ENCODE assay signal across 26 cellular contexts in genomic region chr15:66019377-66019776, GRCh38.
"Had no signal": no experiment of that assay in that cellular context is flagged by ENCODE, and none has a peak within 500 bp of the region (broad histone marks: within the 10 kb centered on the region; RNA-seq: fewer than 3 reads in every experiment).

No MANE protein-coding gene starts in this region.

- ATAC-seq: activated CD4-positive, alpha-beta T cell treated with anti-CD3 and anti-CD28 coated beads for 36 hours; activated naive CD4-positive, alpha-beta T cell treated with anti-CD3 and anti-CD28 coated beads, Interleukin-2, amount 50 U/mL, for 72 hours; activated T-cell treated with anti-CD3 and anti-CD28 coated beads, Interleukin-2, amount 50 U/mL, for 72 hours; gastrocnemius medialis; naive thymus-derived CD4-positive, alpha-beta T cell; psoas muscle had no signal

- H3K9ac ChIP-seq: parathyroid adenoma had no signal

- H2AFZ ChIP-seq: hepatocyte, parathyroid adenoma had no signal

- H3K4me2 ChIP-seq: hepatocyte, smooth muscle cell had no signal

- H3K9me3 ChIP-seq: colonic mucosa, gastrocnemius medialis, psoas muscle, suprapubic skin had no signal

- H3K4me1 Mint-ChIP-seq: activated CD4-positive, alpha-beta T cell treated with anti-CD3 and anti-CD28 coated beads for 36 hours; naive thymus-derived CD4-positive, alpha-beta T cell had no signal

- H3K79me2 ChIP-seq: hepatocyte, parathyroid adenoma had no signal

- H3K27ac ChIP-seq: cardiac muscle cell, colonic mucosa, gastrocnemius medialis, hepatocyte, parathyroid adenoma, psoas muscle, suprapubic skin, tibial nerve had no signal

- H3K9me3 Mint-ChIP-seq: activated naive CD4-positive, alpha-beta T cell treated with anti-CD3 and anti-CD28 coated beads, Interleukin-2, amount 50 U/mL, for 72 hours; activated T-cell treated with anti-CD3 and anti-CD28 coated beads, Interleukin-2, amount 50 U/mL, for 72 hours had no signal

- H3K4me1 ChIP-seq: colonic mucosa, gastrocnemius medialis, psoas muscle, suprapubic skin, tibial nerve had no signal

- DNase-seq: activated CD4-positive, alpha-beta T cell treated with anti-CD3 and anti-CD28 coated beads for 36 hours; activated CD4-positive, alpha-beta T cell treated with anti-CD3 and anti-CD28 coated beads, Interleukin-2, amount 50 U/mL, for 4 hours; activated CD4-positive, CD25-positive, alpha-beta regulatory T cell; activated naive CD4-positive, alpha-beta T cell; activated T-cell treated with anti-CD3 and anti-CD28 coated beads for 4 hours; activated T-cell treated with anti-CD3 and anti-CD28 coated beads, Interleukin-2, amount 50 U/mL, for 72 hours; anterior cingulate cortex; cerebellar nuclear complex; colonic mucosa; effector memory CD4-positive, alpha-beta T cell; erythroblast; gastrocnemius medialis; midbrain; naive thymus-derived CD4-positive, alpha-beta T cell; occipital lobe; psoas muscle; stimulated activated CD4-positive, alpha-beta T cell treated with anti-CD3 and anti-CD28 coated beads, Interleukin-2, amount 100 ng/mL, for 24 hours; stimulated activated naive CD4-positive, alpha-beta T cell; T-helper 2 cell had no signal

- H3K4me3 ChIP-seq: cardiac muscle cell, colonic mucosa, gastrocnemius medialis, hepatocyte, psoas muscle, smooth muscle cell, suprapubic skin, tibial nerve had no signal

- H3K36me3 ChIP-seq: cardiac muscle cell, colonic mucosa, gastrocnemius medialis, suprapubic skin, tibial nerve had no signal

- H3K4me3 Mint-ChIP-seq: activated CD4-positive, alpha-beta T cell treated with anti-CD3 and anti-CD28 coated beads for 36 hours; activated T-cell treated with anti-CD3 and anti-CD28 coated beads, Interleukin-2, amount 50 U/mL, for 72 hours; naive thymus-derived CD4-positive, alpha-beta T cell had no signal

- H3K27me3 ChIP-seq: cardiac muscle cell, colonic mucosa had no signal

- H3K27ac Mint-ChIP-seq: activated CD4-positive, alpha-beta T cell treated with anti-CD3 and anti-CD28 coated beads for 36 hours; activated naive CD4-positive, alpha-beta T cell treated with anti-CD3 and anti-CD28 coated beads, Interleukin-2, amount 50 U/mL, for 72 hours; activated T-cell treated with anti-CD3 and anti-CD28 coated beads, Interleukin-2, amount 50 U/mL, for 72 hours; naive thymus-derived CD4-positive, alpha-beta T cell had no signal

- H3K36me3 Mint-ChIP-seq: activated naive CD4-positive, alpha-beta T cell treated with anti-CD3 and anti-CD28 coated beads, Interleukin-2, amount 50 U/mL, for 72 hours had no signal
